ENCODE assay signal across 9 cellular contexts in the genomic region with DNA sequence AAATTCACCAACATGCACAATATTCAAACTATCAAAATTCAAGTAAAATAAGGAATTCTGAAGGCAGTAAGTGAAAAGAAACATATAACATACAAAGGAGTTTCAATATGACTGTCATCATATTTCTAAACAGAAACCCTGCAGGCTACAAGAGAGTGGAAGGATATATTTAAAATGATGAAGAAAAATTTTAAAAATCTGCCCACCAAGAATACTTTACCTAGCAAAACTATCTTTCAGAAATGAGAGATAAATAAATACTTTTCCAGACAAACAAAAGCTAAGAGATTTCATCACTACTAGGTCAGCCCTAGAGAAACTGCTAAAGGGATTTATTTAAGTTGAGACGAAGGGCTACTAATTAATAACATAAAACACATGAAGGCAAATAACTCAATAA.
"Had no signal": no experiment of that assay in that cellular context is flagged by ENCODE, and none has a peak within 500 bp of the region (broad histone marks: within the 10 kb centered on the region; RNA-seq: fewer than 3 reads in every experiment).

No MANE protein-coding gene starts in this region.

- ATAC-seq: GM23338, K562 had no signal

- H3K4me3 Mint-ChIP-seq: GM23338, H9, HFFc6 had no signal

- FAIRE-seq: H1, H54, HTR-8/SVneo, K562 had no signal

- H3K4me1 Mint-ChIP-seq: GM23338, H9 had no signal

- DNase-seq: H9, HCEC 1CT, HFFc6, IMR-90 had no signal

- H3K27ac Mint-ChIP-seq: GM23338, H9, HFFc6 had no signal
